In the genomic region with DNA sequence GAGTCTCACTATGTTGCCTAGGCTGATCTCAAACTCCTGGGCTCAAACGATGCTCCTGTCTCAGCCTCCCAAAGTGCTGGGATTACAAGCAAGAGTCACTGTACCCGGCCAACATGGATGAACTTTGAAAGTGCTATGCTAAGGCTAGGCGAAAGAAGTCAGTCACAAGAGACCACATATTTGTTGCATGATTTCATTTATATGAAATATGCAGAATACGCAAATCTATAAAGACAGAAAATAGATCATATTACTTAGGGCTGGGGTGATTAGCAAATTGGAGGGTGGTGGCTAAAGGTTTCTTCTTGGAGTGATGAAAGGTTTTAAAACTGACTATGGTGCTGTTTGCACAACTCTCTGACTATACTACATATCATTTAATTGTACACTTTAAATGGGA, we compare ENCODE assay signal across 1 cellular context.
TF ChIP-seq lines count a peak whose summit lies in the region.

No MANE protein-coding gene starts in this region.

TF ChIP-seq in SK-N-SH, 30 proteins besides CTCF, POLR2A, EP300 and RAD21:
- TF ChIP-seq GATA2 (CRISPR knock-in tag; IDR thresholded peaks at IDR 0.05) = no peak
- TF ChIP-seq, protein P1, sequence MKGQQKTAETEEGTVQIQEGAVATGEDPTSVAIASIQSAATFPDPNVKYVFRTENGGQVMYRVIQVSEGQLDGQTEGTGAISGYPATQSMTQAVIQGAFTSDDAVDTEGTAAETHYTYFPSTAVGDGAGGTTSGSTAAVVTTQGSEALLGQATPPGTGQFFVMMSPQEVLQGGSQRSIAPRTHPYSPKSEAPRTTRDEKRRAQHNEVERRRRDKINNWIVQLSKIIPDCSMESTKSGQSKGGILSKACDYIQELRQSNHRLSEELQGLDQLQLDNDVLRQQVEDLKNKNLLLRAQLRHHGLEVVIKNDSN (IDR thresholded peaks at IDR 0.05; ENCODE audit: borderline replicate concordance, low read depth) = no peak
